Comparison of ENCODE assay signal across 9 cellular contexts in the genomic region with DNA sequence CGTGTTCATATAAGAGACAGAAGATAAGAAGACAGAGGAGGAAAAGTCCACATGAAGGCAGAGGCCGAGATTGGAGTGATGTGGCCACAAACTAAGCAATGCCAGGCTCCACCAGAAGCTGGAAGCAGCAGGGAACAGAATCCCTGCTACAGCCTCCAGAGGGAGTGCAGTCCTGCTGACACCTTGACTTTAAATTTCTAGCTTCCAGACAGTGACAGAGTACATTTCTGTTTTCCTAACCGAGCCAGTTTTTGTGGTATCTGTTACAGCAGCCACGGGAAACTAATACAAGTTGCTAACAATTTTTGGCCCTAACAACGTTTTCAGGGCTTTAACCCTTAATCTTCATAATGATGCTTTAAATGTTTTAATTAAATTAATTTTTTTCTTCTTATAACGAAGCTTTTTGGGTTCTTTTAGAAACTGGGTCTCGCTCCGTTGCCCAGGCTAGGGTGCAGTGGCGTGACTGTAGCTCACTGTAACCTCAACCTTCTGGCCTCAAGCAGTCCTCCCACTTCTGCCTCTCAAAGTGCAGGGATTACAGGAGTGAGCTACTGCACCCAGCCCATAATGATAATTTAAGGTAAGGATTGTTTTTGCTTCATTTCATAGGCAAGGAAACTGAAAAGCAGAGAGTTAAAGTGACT.
A peak's percentile ranks its signal among the peaks of the same experiment; 100 is the strongest.
DNase-seq lines count a peak whose midpoint lies in the region; ATAC-seq, FAIRE-seq and TF ChIP-seq lines count a peak whose summit lies in the region.
"Had no signal": no experiment of that assay in that cellular context is flagged by ENCODE, and none has a peak within 500 bp of the region (broad histone marks: within the 10 kb centered on the region; RNA-seq: fewer than 3 reads in every experiment).

No MANE protein-coding gene starts in this region.

- H3K9me1 ChIP-seq in K562 (ENCODE audit: control insufficient read depth, insufficient read depth, low read length) = no peaks in the 10 kb centered on the region

- no peak for TF ChIP-seq EP300 in K562 (IDR thresholded peaks at IDR 0.05; ENCODE audit: low read length)

- ATAC-seq in K562 = peak; percentile 78
- ATAC-seq in left lobe of liver = peak; percentile 96
- ATAC-seq in activated CD8-positive, alpha-beta memory T cell treated with anti-CD3 and anti-CD28 coated beads, Interleukin-2, amount 10 ng/mL, durations not matched to agents 7 days and 5 days = no peak

- no peaks in the 10 kb centered on the region for H4K20me1 ChIP-seq in K562 (replicated peaks; ENCODE audit: control insufficient read depth, insufficient read depth, low read length)

- H3K27me3 Mint-ChIP-seq in HFFc6 (ENCODE audit: insufficient read depth) = no peaks in the 10 kb centered on the region; the same call in none of the 2 replicates
- no peaks in the 10 kb centered on the region for H3K27me3 Mint-ChIP-seq in activated CD8-positive, alpha-beta memory T cell treated with anti-CD3 and anti-CD28 coated beads, Interleukin-2, amount 10 ng/mL, durations not matched to agents 7 days and 5 days

- intact Hi-C loops in K562 (cut with micrococcal nuclease) = no loop called here

- H3K27me3 ChIP-seq in K562 (ENCODE audit: control insufficient read depth in 2 of 2, insufficient read depth in 2 of 2, low read length in 2 of 2) (no peaks in the 10 kb centered on the region), MG63 (no peaks in the 10 kb centered on the region)

- no peak overlapping the region for H3K4me3 Mint-ChIP-seq in HFFc6
- no peak overlapping the region for H3K4me3 Mint-ChIP-seq in activated CD8-positive, alpha-beta memory T cell treated with anti-CD3 and anti-CD28 coated beads, Interleukin-2, amount 10 ng/mL, durations not matched to agents 7 days and 5 days

- in situ Hi-C loops in K562 (cut with MboI) = no loop called here

- no peaks in the 10 kb centered on the region for H3K9me3 Mint-ChIP-seq in HFFc6
- peaks cover 2% of the 10 kb centered on the region for H3K9me3 Mint-ChIP-seq in activated CD8-positive, alpha-beta memory T cell treated with anti-CD3 and anti-CD28 coated beads, Interleukin-2, amount 10 ng/mL, durations not matched to agents 7 days and 5 days (ENCODE audit: low read depth)

- TF ChIP-seq POLR2A in K562 (conservative IDR thresholded peaks at IDR 0.05) = no peak

- no peaks in the 10 kb centered on the region for H3K79me2 ChIP-seq in K562 (ENCODE audit: control insufficient read depth, insufficient read depth, low read length)

- H3K36me3 ChIP-seq in K562 (ENCODE audit: control insufficient read depth, insufficient read depth, low read length) (no peaks in the 10 kb centered on the region), MG63 (no peaks in the 10 kb centered on the region)

- H3K27ac Mint-ChIP-seq in HFFc6 = no peak overlapping the region
- H3K27ac Mint-ChIP-seq in activated CD8-positive, alpha-beta memory T cell treated with anti-CD3 and anti-CD28 coated beads, Interleukin-2, amount 10 ng/mL, durations not matched to agents 7 days and 5 days = no peak overlapping the region

- FAIRE-seq in K562 (lab: Jason Lieb, UNC) = no peak

- H3K4me2 ChIP-seq in K562 (ENCODE audit: insufficient read depth, low read length) = no peak overlapping the region

- H3K27ac ChIP-seq in K562 (ENCODE audit: extremely low read depth, low read depth, low read length) = no peak overlapping the region

- CTCF ChIA-PET in K562 (lab: Yijun Ruan, JAX; ENCODE audit: low intra/inter-chr PET ratio) = no interaction called here
- CTCF ChIA-PET in activated CD8-positive, alpha-beta memory T cell treated with anti-CD3 and anti-CD28 coated beads, Interleukin-2, amount 10 ng/mL, durations not matched to agents 7 days and 5 days (lab: Charles Lee) = interaction anchor here (1.1 kb wide), 1 partner anchor 31 kb away, joined by 3 read pairs; no protein-coding TSS in a partner anchor

- POLR2A ChIA-PET in K562 (lab: Yijun Ruan, JAX) = interaction anchor here (0.9 kb wide), 2 partner anchors 9 to 17 kb away, joined by 3 read pairs; no protein-coding TSS in a partner anchor

- H3K9me3 ChIP-seq in K562 (replicated peaks; ENCODE audit: control insufficient read depth, insufficient read depth, low read depth, low read length) (no peaks in the 10 kb centered on the region), MG63 (no peaks in the 10 kb centered on the region)

- no TSS peak for BruUV-seq in K562 (replicated peaks; lab: Mats Ljungman, UMichigan)

- H3K36me3 Mint-ChIP-seq in HFFc6 (ENCODE audit: low read depth) = no peaks in the 10 kb centered on the region
- peaks cover 9% of the 10 kb centered on the region for H3K36me3 Mint-ChIP-seq in activated CD8-positive, alpha-beta memory T cell treated with anti-CD3 and anti-CD28 coated beads, Interleukin-2, amount 10 ng/mL, durations not matched to agents 7 days and 5 days

- H3K4me3 ChIP-seq in AG10803 (ENCODE audit: low read length) = no peak overlapping the region
- no peak overlapping the region for H3K4me3 ChIP-seq in K562
- H3K4me3 ChIP-seq in MG63 = no peak overlapping the region

- TF ChIP-seq CTCF in AG10803 (conservative IDR thresholded peaks at IDR 0.05; ENCODE audit: low read length) (peak; percentile 48), HFFc6 (IDR thresholded peaks at IDR 0.05) (peak; percentile 68), K562 (IDR thresholded peaks at IDR 0.05 in 2 of 3, conservative IDR thresholded peaks at IDR 0.05 in 1 of 3; ENCODE audit: insufficient read depth in 2 of 3, low read depth in 1 of 3, low read length in 3 of 3) (peak; percentile 35 to 57 (median 42); a peak in 4 of 6 replicates)

- no peak overlapping the region for H3K9ac ChIP-seq in K562 (ENCODE audit: insufficient read depth in 1 of 2, low read depth in 2 of 2, low read length in 2 of 2)

- 36% methylated on average over 9 of the region's 9 CpGs for WGBS in K562 (ENCODE audit: insufficient coverage, low coverage, missing lambda C conversion rate)

- peak in 1 of 2 experiments; percentile 53; a peak in 2 of 4 replicates for TF ChIP-seq RAD21 in K562 (CRISPR knock-in tag; conservative IDR thresholded peaks at IDR 0.05 in 1 of 2, IDR thresholded peaks at IDR 0.05 in 1 of 2)

- no peak for DNase-seq in AG10803 (ENCODE audit: low read depth)
- peak; percentile 33 for DNase-seq in HFFc6
- DNase-seq in K562 (ENCODE audit: extremely low read depth in 1 of 4, low spot score in 3 of 4) = peak in 1 of 4 experiments; percentile 21
- peak; percentile 48 for DNase-seq in left lobe of liver (ENCODE audit: low spot score)
- DNase-seq in NCI-H1694 (lab: John Stamatoyannopoulos, UW) = no peak
- DNase-seq in activated CD8-positive, alpha-beta memory T cell treated with anti-CD3 and anti-CD28 coated beads, Interleukin-2, amount 10 ng/mL, durations not matched to agents 7 days and 5 days = no peak
- DNase-seq in MG63 = no peak
- DNase-seq in NCI-H1436 treated with DMSO at 0.1 percent for 48 hours (lab: John Stamatoyannopoulos, UW) = no peak
- DNase-seq: activated CD4-positive, alpha-beta T cell treated with anti-CD3 and anti-CD28 coated beads, Interleukin-2, amount 50 U/mL, for 1 hour had no signal

- no peaks in the 10 kb centered on the region; a peak in 2 of 5 replicates for H3K4me1 ChIP-seq in K562 (replicated peaks in 1 of 2; ENCODE audit: control insufficient read depth in 2 of 2, insufficient read depth in 2 of 2, low read length in 2 of 2)

- H2AFZ ChIP-seq in K562 (ENCODE audit: low read depth, low read length) = no peak overlapping the region

- peaks cover 43% of the 10 kb centered on the region for H3K4me1 Mint-ChIP-seq in HFFc6 (ENCODE audit: low read depth)
- peaks cover 44% of the 10 kb centered on the region for H3K4me1 Mint-ChIP-seq in activated CD8-positive, alpha-beta memory T cell treated with anti-CD3 and anti-CD28 coated beads, Interleukin-2, amount 10 ng/mL, durations not matched to agents 7 days and 5 days

TF ChIP-seq in K562, 482 proteins besides CTCF, POLR2A, EP300 and RAD21 (continues in another document):
- TF ChIP-seq PCBP1 (IDR thresholded peaks at IDR 0.05; ENCODE audit: low read depth, low read length, poor library complexity, severe bottlenecking) (no peak), ZNF431 (CRISPR knock-in tag; IDR thresholded peaks at IDR 0.05) (no peak), SMC3 (conservative IDR thresholded peaks at IDR 0.05; ENCODE audit: insufficient read depth, low read depth, low read length) (0 out of 2 replicates have a peak, but pooled peaks have one; percentile 23), CBX5 (IDR thresholded peaks at IDR 0.05; ENCODE audit: borderline replicate concordance, low read depth) (no peak), STAT6 (CRISPR knock-in tag; IDR thresholded peaks at IDR 0.05) (no peak), ZNF12 (CRISPR knock-in tag; IDR thresholded peaks at IDR 0.05) (peak; percentile 91), MLLT1 (IDR thresholded peaks at IDR 0.05) (no peak)

Comparison
In these comparisons a context has a peak if more than half of its experiments do, and no peak if none do; other contexts are left out.
1. DNase-seq: peak in HFFc6 (single experiment) and left lobe of liver (single experiment); none in AG10803 (single experiment), NCI-H1694 (single experiment), activated CD8-positive, alpha-beta memory T cell treated with anti-CD3 and anti-CD28 coated beads, Interleukin-2, amount 10 ng/mL, durations not matched to agents 7 days and 5 days (single experiment), MG63 (single experiment) and NCI-H1436 treated with DMSO at 0.1 percent for 48 hours (single experiment).
2. Peak in every context shown above with its lines, with median percentiles within 50 percentile points of each other: CTCF ChIP-seq.